ENCODE assay signal across 8 cellular contexts in genomic region chr22:42934338-42934737, GRCh38.
DNase-seq lines count a peak whose midpoint lies in the region; ATAC-seq and TF ChIP-seq lines count a peak whose summit lies in the region.

No MANE protein-coding gene starts in this region.

- intact Hi-C loops in heart right ventricle (cut with DNase I) (no loop called here), Right ventricle myocardium inferior (cut with DNase I) (no loop called here), vagina (cut with DNase I) (loop anchor here (10.0 kb wide), 1 partner anchor 60 kb away; no protein-coding TSS in a partner anchor)

- H3K4me3 ChIP-seq in heart right ventricle, result no peak overlapping the region
- H3K4me3 ChIP-seq in vagina, result peak overlapping the region in 1 of 2 donors; percentile 3

- TF ChIP-seq CTCF in heart right ventricle (IDR thresholded peaks at IDR 0.05) (no peak), chondrocyte (IDR thresholded peaks at IDR 0.05) (no peak), nephron (IDR thresholded peaks at IDR 0.05; ENCODE audit: unreplicated experiment in 3 of 3) (no peak), vagina (IDR thresholded peaks at IDR 0.05) (no peak)

- H3K27me3 ChIP-seq in heart right ventricle (no peaks in the 10 kb centered on the region), vagina (no peaks in the 10 kb centered on the region)

- H3K4me3 Mint-ChIP-seq in chondrocyte (ENCODE audit: unreplicated experiment) (peak overlapping the region; percentile 50), nephron (no peak overlapping the region)

- H3K27ac Mint-ChIP-seq in chondrocyte (ENCODE audit: unreplicated experiment) (peak overlapping the region; percentile 100), nephron (peak overlapping the region; percentile 36 to 56 (median 42))

- WGBS in heart right ventricle, 2 donors, result 73 to 75% methylated on average over 5 of the region's 5 CpGs

- H3K9me3 ChIP-seq in heart right ventricle, result no peaks in the 10 kb centered on the region
- no peaks in the 10 kb centered on the region for H3K9me3 ChIP-seq in vagina

- H3K27me3 Mint-ChIP-seq in chondrocyte (ENCODE audit: low read depth) (no peaks in the 10 kb centered on the region), nephron (ENCODE audit: low read depth) (no peaks in the 10 kb centered on the region)

- H3K9me3 Mint-ChIP-seq in chondrocyte (ENCODE audit: low read depth) (no peaks in the 10 kb centered on the region), nephron (no peaks in the 10 kb centered on the region)

- H3K36me3 Mint-ChIP-seq in chondrocyte (ENCODE audit: low read depth) (no peaks in the 10 kb centered on the region), nephron (ENCODE audit: low read depth) (no peaks in the 10 kb centered on the region)

- peak in 1 of 8 donors; percentile 1 for ATAC-seq in heart right ventricle
- ATAC-seq in Right ventricle myocardium inferior, result no peak
- no peak for ATAC-seq in HG03095 (IDR thresholded peaks at IDR 0.05; ENCODE audit: unreplicated experiment)

- H3K4me1 ChIP-seq in heart right ventricle, result peaks cover 66 to 100% (median 100%) of the 10 kb centered on the region in 9 donors
- H3K4me1 ChIP-seq in vagina, result peaks cover 100% of the 10 kb centered on the region

- peaks cover 97% of the 10 kb centered on the region for H3K4me1 Mint-ChIP-seq in chondrocyte (ENCODE audit: low read depth)
- peaks cover 75% of the 10 kb centered on the region for H3K4me1 Mint-ChIP-seq in nephron

- no peaks in the 10 kb centered on the region for H3K36me3 ChIP-seq in heart right ventricle
- H3K36me3 ChIP-seq in vagina, result no peaks in the 10 kb centered on the region

- H3K27ac ChIP-seq in heart right ventricle (peak overlapping the region; percentile 80 to 91 (median 86)), vagina (peak overlapping the region; percentile 85)

- no peak for TF ChIP-seq POLR2A in vagina (IDR thresholded peaks at IDR 0.05)

- DNase-seq in heart right ventricle (no peak), Right ventricle myocardium inferior (ENCODE audit: missing footprints) (no peak), chondrocyte (ENCODE audit: low spot score) (no peak), vagina (ENCODE audit: extremely low spot score in 2 of 2) (no peak), GM19238 (ENCODE audit: insufficient read length, low spot score) (no peak), superior temporal gyrus (ENCODE audit: extremely low spot score) (no peak)
